ENCODE assay signal across 15 cellular contexts in genomic region chr11:16811136-16812020, GRCh38.
"Had no signal": no experiment of that assay in that cellular context is flagged by ENCODE, and none has a peak within 500 bp of the region (broad histone marks: within the 10 kb centered on the region; RNA-seq: fewer than 3 reads in every experiment).

No MANE protein-coding gene starts in this region.

- H3K4me1 Mint-ChIP-seq: activated B cell treated with CpG ODN at 0.5 μM for 24 hours; activated naive CD4-positive, alpha-beta T cell treated with anti-CD3 and anti-CD28 coated beads, Interleukin-2, amount 50 U/mL, for 24 hours had no signal

- H3K9me3 ChIP-seq: lower lobe of right lung, psoas muscle, tibial artery had no signal

- ATAC-seq: lower lobe of right lung; naive thymus-derived CD4-positive, alpha-beta T cell had no signal

- H3K9me3 Mint-ChIP-seq: activated B cell treated with CpG ODN at 0.5 μM for 24 hours; activated CD4-positive, alpha-beta T cell treated with anti-CD3 and anti-CD28 coated beads, Interleukin-2, amount 10 ng/mL, durations not matched to agents 24 days and 14 days; activated naive CD4-positive, alpha-beta T cell treated with anti-CD3 and anti-CD28 coated beads, Interleukin-2, amount 50 U/mL, for 24 hours; naive thymus-derived CD4-positive, alpha-beta T cell; stimulated activated naive CD8-positive, alpha-beta T cell treated with anti-CD3 and anti-CD28 coated beads, Interleukin-15, Interleukin-2, amounts not matched to agents 100 ng/mL and 50 ng/mL, for 24 hours; T-helper 1 cell treated with Interleukin-12 subunit alpha and Interleukin-12 subunit beta and Interleukin-4 antibody, amounts not matched to agents 30 μg/mL and 1 μg/mL, for 36 hours had no signal

- H3K27ac Mint-ChIP-seq: activated B cell treated with CpG ODN at 0.5 μM for 24 hours; activated CD4-positive, alpha-beta T cell treated with anti-CD3 and anti-CD28 coated beads, Interleukin-2, amount 10 ng/mL, durations not matched to agents 24 days and 14 days; activated naive CD4-positive, alpha-beta T cell treated with anti-CD3 and anti-CD28 coated beads, Interleukin-2, amount 50 U/mL, for 24 hours; naive thymus-derived CD4-positive, alpha-beta T cell; stimulated activated naive CD8-positive, alpha-beta T cell treated with anti-CD3 and anti-CD28 coated beads, Interleukin-15, Interleukin-2, amounts not matched to agents 100 ng/mL and 50 ng/mL, for 24 hours; T-helper 1 cell treated with Interleukin-12 subunit alpha and Interleukin-12 subunit beta and Interleukin-4 antibody, amounts not matched to agents 30 μg/mL and 1 μg/mL, for 36 hours had no signal

- H3K36me3 Mint-ChIP-seq: activated naive CD4-positive, alpha-beta T cell treated with anti-CD3 and anti-CD28 coated beads, Interleukin-2, amount 50 U/mL, for 24 hours; naive thymus-derived CD4-positive, alpha-beta T cell had no signal

- H3K36me3 ChIP-seq: brain microvascular endothelial cell had no signal

- DNase-seq: activated B cell treated with CpG ODN at 0.5 μM for 24 hours; activated CD4-positive, alpha-beta T cell treated with anti-CD3 and anti-CD28 coated beads, Interleukin-2, amount 10 ng/mL, durations not matched to agents 24 days and 14 days; amniotic stem cell; brain microvascular endothelial cell; foreskin keratinocyte; kidney glomerular epithelial cell; lower lobe of right lung; naive thymus-derived CD4-positive, alpha-beta T cell; psoas muscle; stimulated activated CD4-positive, alpha-beta T cell treated with anti-CD3 and anti-CD28 coated beads, Interleukin-4, amount 100 ng/mL, for 1 hour; stimulated activated CD8-positive, alpha-beta memory T cell treated with anti-CD3 and anti-CD28 coated beads, Interleukin-4, amount 100 ng/mL, for 48 hours had no signal

- H3K27me3 Mint-ChIP-seq: activated B cell treated with CpG ODN at 0.5 μM for 24 hours; activated CD4-positive, alpha-beta T cell treated with anti-CD3 and anti-CD28 coated beads, Interleukin-2, amount 10 ng/mL, durations not matched to agents 24 days and 14 days; activated naive CD4-positive, alpha-beta T cell treated with anti-CD3 and anti-CD28 coated beads, Interleukin-2, amount 50 U/mL, for 24 hours; naive thymus-derived CD4-positive, alpha-beta T cell; stimulated activated naive CD8-positive, alpha-beta T cell treated with anti-CD3 and anti-CD28 coated beads, Interleukin-15, Interleukin-2, amounts not matched to agents 100 ng/mL and 50 ng/mL, for 24 hours had no signal

- H3K4me3 Mint-ChIP-seq: activated B cell treated with CpG ODN at 0.5 μM for 24 hours; activated CD4-positive, alpha-beta T cell treated with anti-CD3 and anti-CD28 coated beads, Interleukin-2, amount 10 ng/mL, durations not matched to agents 24 days and 14 days; activated naive CD4-positive, alpha-beta T cell treated with anti-CD3 and anti-CD28 coated beads, Interleukin-2, amount 50 U/mL, for 24 hours; naive thymus-derived CD4-positive, alpha-beta T cell; stimulated activated naive CD8-positive, alpha-beta T cell treated with anti-CD3 and anti-CD28 coated beads, Interleukin-15, Interleukin-2, amounts not matched to agents 100 ng/mL and 50 ng/mL, for 24 hours; T-helper 1 cell treated with Interleukin-12 subunit alpha and Interleukin-12 subunit beta and Interleukin-4 antibody, amounts not matched to agents 30 μg/mL and 1 μg/mL, for 36 hours had no signal

- H3K27me3 ChIP-seq: brain microvascular endothelial cell, tibial artery had no signal

- H3K27ac ChIP-seq: brain microvascular endothelial cell, foreskin keratinocyte, lower lobe of right lung, psoas muscle, tibial artery had no signal

- H3K4me3 ChIP-seq: lower lobe of right lung, psoas muscle, tibial artery had no signal

- H3K4me1 ChIP-seq: foreskin keratinocyte had no signal
